Comparison of ENCODE assay signal across 20 cellular contexts in genomic region chr20:13648872-13649271, GRCh38. TPM values are rescaled to one million over a fixed set of nuclear protein-coding genes. Genes with fewer than 3 reads are reported as not detected.
DNase-seq lines count a peak whose midpoint lies in the region; ATAC-seq, FAIRE-seq and TF ChIP-seq lines count a peak whose summit lies in the region.
"Had no signal": no experiment of that assay in that cellular context is flagged by ENCODE, and none has a peak within 500 bp of the region (broad histone marks: within the 10 kb centered on the region; RNA-seq: fewer than 3 reads in every experiment).

No MANE protein-coding gene starts in this region.

- FAIRE-seq in GM12878 (lab: Jason Lieb, UNC): no peak

- SMC1A ChIA-PET in GM12878 (lab: Charles Lee; ENCODE audit: uncharacterized antibody, unreplicated experiment): interaction anchor here (0.9 kb wide), 1 partner anchor 115 kb away, joined by 3 read pairs; no protein-coding TSS in a partner anchor

- in situ Hi-C loops in GM12878 (cut with MboI): no loop called here

- H3K4me1 ChIP-seq in left ventricle myocardium inferior (peaks cover 12% of the 10 kb centered on the region), right cardiac atrium (ENCODE audit: control insufficient read depth, insufficient read depth, low read length) (no peaks in the 10 kb centered on the region), GM12878 (ENCODE audit: control insufficient read depth, insufficient read depth, low read length) (no peaks in the 10 kb centered on the region), hepatocyte (ENCODE audit: insufficient read depth) (peaks cover 12% of the 10 kb centered on the region)
- H3K4me1 ChIP-seq: BE2C had no signal

- no peak overlapping the region for H2AFZ ChIP-seq in GM12878 (ENCODE audit: control insufficient read depth, low read depth, low read length)
- H2AFZ ChIP-seq in hepatocyte: no peak overlapping the region
- H2AFZ ChIP-seq: GM23248 had no signal

- H3K9me3 ChIP-seq in left ventricle myocardium inferior (replicated peaks): peaks cover 6% of the 10 kb centered on the region
- no peaks in the 10 kb centered on the region for H3K9me3 ChIP-seq in right cardiac atrium (ENCODE audit: control insufficient read depth, low read length)
- no peaks in the 10 kb centered on the region for H3K9me3 ChIP-seq in GM12878 (replicated peaks; ENCODE audit: control insufficient read depth, insufficient read depth, low read length)
- H3K9me3 ChIP-seq in hepatocyte (ENCODE audit: low read depth): no peaks in the 10 kb centered on the region
- H3K9me3 ChIP-seq: BE2C had no signal

- H3K9ac ChIP-seq in GM12878 (ENCODE audit: control insufficient read depth, insufficient read depth, low read length): no peak overlapping the region
- H3K9ac ChIP-seq: GM23248 had no signal

- H3K79me2 ChIP-seq in GM12878 (ENCODE audit: control insufficient read depth, insufficient read depth, low read length) (no peaks in the 10 kb centered on the region), hepatocyte (no peaks in the 10 kb centered on the region)

- RAD21 ChIA-PET in GM12878 (lab: Charles Lee; ENCODE audit: unreplicated experiment): interaction anchor here (0.9 kb wide), 1 partner anchor 11 kb away, joined by 3 read pairs; no protein-coding TSS in a partner anchor

- peak overlapping the region; percentile 28 for H3K27ac ChIP-seq in left ventricle myocardium inferior (replicated peaks)
- no peak overlapping the region for H3K27ac ChIP-seq in right cardiac atrium (ENCODE audit: low read length)
- H3K27ac ChIP-seq in GM12878 (ENCODE audit: control insufficient read depth, insufficient read depth): no peak overlapping the region
- H3K27ac ChIP-seq in hepatocyte: peak overlapping the region; percentile 43
- H3K27ac ChIP-seq: GM23248, HL-60 had no signal

- no peak for TF ChIP-seq CTCF in left ventricle myocardium inferior (IDR thresholded peaks at IDR 0.05; ENCODE audit: borderline replicate concordance)
- no peak for TF ChIP-seq CTCF in GM12878 (IDR thresholded peaks at IDR 0.05 in 2 of 3, conservative IDR thresholded peaks at IDR 0.05 in 1 of 3; ENCODE audit: control insufficient read depth in 2 of 3, extremely low read depth in 1 of 3, insufficient read depth in 1 of 3, low read depth in 3 of 3, low read length in 3 of 3)
- no peak for TF ChIP-seq CTCF in hepatocyte (IDR thresholded peaks at IDR 0.05; ENCODE audit: poor library complexity)

- no peaks in the 10 kb centered on the region for H3K9me2 ChIP-seq in hepatocyte (replicated peaks; ENCODE audit: insufficient read depth)

- no peak for ATAC-seq in right cardiac atrium
- 0 out of 3 replicates have a peak, but pooled peaks have one; percentile 34 for ATAC-seq in GM12878
- ATAC-seq: PC-3 had no signal

- WGBS in right cardiac atrium: 58% methylated on average over 6 of the region's 6 CpGs
- 64% methylated on average over 6 of the region's 6 CpGs for WGBS in GM12878 (ENCODE audit: insufficient coverage, insufficient replicate concordance, low lambda C conversion rate, missing lambda C conversion rate)
- WGBS in hepatocyte (ENCODE audit: low lambda C conversion rate, missing lambda C conversion rate): 83% methylated on average over 6 of the region's 6 CpGs

- CTCF ChIA-PET in GM12878 (lab: Yijun Ruan, JAX): interaction anchor here (1.0 to 1.7 kb wide), 6 partner anchors 8 to 140 kb away, joined by 3 to 4 read pairs (median 4); no protein-coding TSS in a partner anchor

- H3K4me2 ChIP-seq in GM12878 (ENCODE audit: control insufficient read depth, insufficient read depth) (no peak overlapping the region), hepatocyte (no peak overlapping the region)

- peaks cover 63% of the 10 kb centered on the region for H3K27me3 ChIP-seq in left ventricle myocardium inferior (ENCODE audit: low read depth)
- H3K27me3 ChIP-seq in right cardiac atrium (ENCODE audit: control insufficient read depth, insufficient read depth): no peaks in the 10 kb centered on the region
- no peaks in the 10 kb centered on the region for H3K27me3 ChIP-seq in GM12878 (replicated peaks in 1 of 2; ENCODE audit: control insufficient read depth in 2 of 2, insufficient read depth in 2 of 2, low read length in 1 of 2)
- no peaks in the 10 kb centered on the region for H3K27me3 ChIP-seq in hepatocyte

- H3K36me3 ChIP-seq in left ventricle myocardium inferior: no peaks in the 10 kb centered on the region
- no peaks in the 10 kb centered on the region for H3K36me3 ChIP-seq in GM12878 (ENCODE audit: control insufficient read depth in 2 of 2, insufficient read depth in 2 of 2, low read length in 1 of 2)
- H3K36me3 ChIP-seq in hepatocyte (replicated peaks; ENCODE audit: insufficient read depth, low read depth): no peaks in the 10 kb centered on the region
- H3K36me3 ChIP-seq: BE2C had no signal

- no peak for TF ChIP-seq RAD21 in GM12878 (IDR thresholded peaks at IDR 0.05; ENCODE audit: insufficient read depth, low read depth, low read length)

- intact Hi-C loops in left ventricle myocardium inferior (cut with micrococcal nuclease) (no loop called here), right cardiac atrium (cut with DNase I) (no loop called here), GM12878 (cut with micrococcal nuclease; ENCODE audit: unreplicated experiment) (no loop called here)

- H3K4me3 ChIP-seq in left ventricle myocardium inferior (no peak overlapping the region), right cardiac atrium (ENCODE audit: low read length) (no peak overlapping the region), GM12878 (no peak overlapping the region), hepatocyte (no peak overlapping the region)
- H3K4me3 ChIP-seq: GM23248 had no signal

- POLR2A ChIA-PET in GM12878 (lab: Charles Lee): interaction anchor here (1.1 kb wide), 1 partner anchor 10 kb away, joined by 3 read pairs; no protein-coding TSS in a partner anchor

- TF ChIP-seq POLR2A in GM12878 (IDR thresholded peaks at IDR 0.05; ENCODE audit: low read depth, low read length): no peak

- BruUV-seq in GM12878 (replicated peaks; lab: Mats Ljungman, UMichigan): no TSS peak

- H4K20me1 ChIP-seq in GM12878 (ENCODE audit: control insufficient read depth, insufficient read depth): no peaks in the 10 kb centered on the region
- no peaks in the 10 kb centered on the region for H4K20me1 ChIP-seq in hepatocyte (ENCODE audit: insufficient read depth, poor library complexity, severe bottlenecking)

- DNase-seq in left ventricle myocardium inferior (no peak), right cardiac atrium (no peak), GM12878 (ENCODE audit: low read depth, low spot score) (no peak), hepatocyte (ENCODE audit: low spot score) (no peak), HK-2 (ENCODE audit: unreplicated experiment) (no peak), RPMI8226 (no peak), occipital lobe (lab: John Stamatoyannopoulos, UW) (no peak)
- DNase-seq: 8988T; ACHN; Calu3; CD8-positive, alpha-beta memory T cell; HCEC 1CT; Karpas-422; NCI-H2029; NCI-H524 treated with DMSO at 0.1 percent for 48 hours; NCI-H774; PC-3 had no signal

- no peak for TF ChIP-seq EP300 in GM12878 (IDR thresholded peaks at IDR 0.05; ENCODE audit: borderline replicate concordance in 1 of 2, control insufficient read depth in 1 of 2, low read depth in 2 of 2, low read length in 2 of 2)

TF ChIP-seq in GM12878, 131 proteins besides CTCF, POLR2A, EP300 and RAD21 (continues in another document):
- no peak for TF ChIP-seq ASH2L (IDR thresholded peaks at IDR 0.05; ENCODE audit: borderline replicate concordance, low read depth)
- no peak for TF ChIP-seq MLLT1 (IDR thresholded peaks at IDR 0.05)
- TF ChIP-seq SP1 (IDR thresholded peaks at IDR 0.05; ENCODE audit: low read depth, low read length): no peak
- peak; percentile 25; the same call in 1 of the 2 replicates for TF ChIP-seq SPI1 (IDR thresholded peaks at IDR 0.05; ENCODE audit: borderline replicate concordance, insufficient read depth, low read depth, low read length)
- no peak for TF ChIP-seq NRF1 (conservative IDR thresholded peaks at IDR 0.05; ENCODE audit: low read depth, low read length)
- no peak for TF ChIP-seq SREBF2 (IDR thresholded peaks at IDR 0.05; ENCODE audit: low read length)

RNA-seq across cellular contexts. Expression of gene TASP1, which starts 10.1 kb away (rescaled TPM):
- 5.5 TPM for total RNA-seq in left ventricle myocardium inferior
- 1 to 10 TPM; 6.9 to 9.7 (median 8.5) TPM for total RNA-seq in right cardiac atrium
- polyA plus RNA-seq in right cardiac atrium: 2.7 TPM
- 40.3 and 46.4 TPM in 2 replicates for total RNA-seq in GM12878 (2013; cell fraction: nucleolus; rRNA removed)
- total RNA-seq in GM12878 (2014; rRNA removed): 9.2 and 10.1 TPM in 2 replicates
- total RNA-seq in GM12878 (2014; rRNA removed; fragmentation: Illumina TruSeq; extraction: Trizol): 9.6 and 11.4 TPM in 2 replicates
- total RNA-seq in GM12878 (2021): 10.0 and 10.1 TPM in 2 replicates
- polyA plus RNA-seq in GM12878 (2011; ENCODE audit: low read depth): 3.2 TPM
- polyA plus RNA-seq in GM12878 (2011; rRNA removed): 10.8 and 14.8 TPM in 2 replicates
- 4.8 TPM in 2 replicates for polyA plus RNA-seq in GM12878 (2011; cell fraction: cytosol; rRNA removed)
- 11.7 and 14.9 TPM in 2 replicates for polyA plus RNA-seq in GM12878 (2011; cell fraction: nucleus; rRNA removed)
- polyA plus RNA-seq in GM12878 (2012): 5.0 and 5.7 TPM in 2 replicates
- polyA plus RNA-seq in GM12878 (2014; fragmentation: Illumina TruSeq; extraction: Trizol): 7.4 and 7.9 TPM in 2 replicates
- 10 to 100 TPM; 12.3 to 17.8 TPM for polyA plus RNA-seq in GM12878 (2014; fragmentation: Nextera tagmentation; extraction: Ambion mirVana)
- polyA plus RNA-seq in GM12878 (2014; rRNA removed): 7.6 and 7.7 TPM in 2 replicates
- polyA plus RNA-seq in GM12878 (2016; fragmentation: Nextera tagmentation; extraction: Ambion mirVana): 10 to 100 TPM; 14.8 to 15.7 TPM
- 19.3 and 20.9 TPM in 2 replicates for polyA minus RNA-seq in GM12878 (2011; rRNA and poly(A)+ RNA removed)
- 5.7 and 7.0 TPM in 2 replicates for polyA minus RNA-seq in GM12878 (2011; cell fraction: cytosol; rRNA and poly(A)+ RNA removed)
- 23.8 and 27.9 TPM in 2 replicates for polyA minus RNA-seq in GM12878 (2011; cell fraction: nucleus; rRNA and poly(A)+ RNA removed)
- 10.1 and 11.1 TPM in 2 replicates for total RNA-seq in hepatocyte
- polyA plus RNA-seq in hepatocyte: 12.9 and 13.7 TPM in 2 replicates
- total RNA-seq in occipital lobe: 27.5 TPM

Comparison
In these comparisons a context has a peak if more than half of its experiments do, and no peak if none do; other contexts are left out.
1. H3K27ac ChIP-seq: peak in left ventricle myocardium inferior (single experiment) and hepatocyte (single experiment); none in right cardiac atrium (single experiment) and GM12878 (single experiment).